In genomic region chr10:86376852-86377796, GRCh38 we compare ENCODE assay signal across 8 cellular contexts. TPM values are rescaled to one million over a fixed set of nuclear protein-coding genes. Genes with fewer than 3 reads are reported as not detected.
A peak's percentile ranks its signal among the peaks of the same experiment; 100 is the strongest.
DNase-seq lines count a peak whose midpoint lies in the region; ATAC-seq and TF ChIP-seq lines count a peak whose summit lies in the region.

No MANE protein-coding gene starts in this region.

- peaks cover 44 to 48% of the 10 kb centered on the region in 2 donors for H3K27me3 Mint-ChIP-seq in T-cell

- POLR2A ChIA-PET in T-cell (lab: Charles Lee): no interaction called here

- ATAC-seq in GM21723 (IDR thresholded peaks at IDR 0.05; ENCODE audit: unreplicated experiment) (peak; percentile 99), T-cell (replicated peaks in 1 of 4) (peak; percentile 88 to 97 (median 94)), right cardiac atrium (peak; percentile 82 to 93)

- H3K27me3 ChIP-seq in GM06990 (replicated peaks; ENCODE audit: control insufficient read depth, insufficient read depth, low read length) (no peaks in the 10 kb centered on the region; the same call in 1 of the 2 replicates), adrenal gland (peaks cover 22% of the 10 kb centered on the region), right cardiac atrium (ENCODE audit: control insufficient read depth, insufficient read depth) (peaks cover 3% of the 10 kb centered on the region), skeletal muscle satellite cell (ENCODE audit: control insufficient read depth, insufficient read depth, low read length) (peaks cover 71% of the 10 kb centered on the region)

- H3K4me3 ChIP-seq in GM06990 (replicated peaks; ENCODE audit: low read depth, low read length) (no peak overlapping the region), adrenal gland (peak overlapping the region in 1 of 4 donors; percentile 10), right cardiac atrium (ENCODE audit: low read length) (no peak overlapping the region), skeletal muscle satellite cell (ENCODE audit: low read length) (peak overlapping the region; percentile 53)

- H3K27ac Mint-ChIP-seq in T-cell: no peak overlapping the region

- H3K36me3 Mint-ChIP-seq in T-cell: no peaks in the 10 kb centered on the region

- WGBS in adrenal gland, 4 donors: 15 to 40% (median 25%) methylated on average over 32 to 68 of the region's 68 CpGs
- 16% methylated on average over 68 of the region's 68 CpGs for WGBS in right cardiac atrium

- no peak for TF ChIP-seq POLR2A in adrenal gland (IDR thresholded peaks at IDR 0.05)

- intact Hi-C loops in adrenal gland (cut with DNase I): loop anchor here in 1 of 2 donors (5.0 to 10.0 kb wide), 4 partner anchors 275 to 1835 kb away; no protein-coding TSS in a partner anchor
- intact Hi-C loops in right cardiac atrium (cut with DNase I): loop anchor here in 3 of 4 donors (5.0 to 10.0 kb wide), 5 partner anchors 382 to 1832 kb away; no protein-coding TSS in a partner anchor

- TF ChIP-seq CTCF in GM06990 (IDR thresholded peaks at IDR 0.05; ENCODE audit: insufficient read depth, low read length, poor library complexity, severe bottlenecking) (peak; percentile 71), adrenal gland (IDR thresholded peaks at IDR 0.05) (peak; percentile 68 to 100 (median 90))

- peak overlapping the region; percentile 82 for H3K4me2 ChIP-seq in skeletal muscle satellite cell (ENCODE audit: low read length)

- H3K9me3 Mint-ChIP-seq in T-cell: no peaks in the 10 kb centered on the region

- H3K4me1 Mint-ChIP-seq in T-cell: peaks cover 0 to 2% (median 0%) of the 10 kb centered on the region in 3 donors

- H3K4me3 Mint-ChIP-seq in T-cell: peak overlapping the region in 1 of 3 donors; percentile 40

- H3K36me3 ChIP-seq in GM06990 (ENCODE audit: control insufficient read depth, insufficient read depth, low read length) (no peaks in the 10 kb centered on the region), adrenal gland (replicated peaks in 1 of 2) (no peaks in the 10 kb centered on the region), skeletal muscle satellite cell (ENCODE audit: insufficient read depth, low read length) (no peaks in the 10 kb centered on the region)

- H3K4me1 ChIP-seq in adrenal gland (replicated peaks in 1 of 2): peaks cover 0 to 3% of the 10 kb centered on the region in 2 donors
- H3K4me1 ChIP-seq in right cardiac atrium (ENCODE audit: control insufficient read depth, insufficient read depth, low read length): no peaks in the 10 kb centered on the region
- H3K4me1 ChIP-seq in skeletal muscle satellite cell (ENCODE audit: control insufficient read depth, insufficient read depth, low read length): peaks cover 4% of the 10 kb centered on the region

- CTCF ChIA-PET in T-cell (lab: Charles Lee): interaction anchor here in 1 of 2 donors (0.5 to 1.2 kb wide), 6 partner anchors 10 to 1837 kb away, joined by 3 to 5 read pairs (median 3); no protein-coding TSS in a partner anchor

- DNase-seq in GM06990 (ENCODE audit: extremely low read depth, insufficient read length) (peak; percentile 79), HuH-7.5 (ENCODE audit: low spot score) (peak; percentile 87), T-cell (peak; percentile 37 to 87 (median 70)), adrenal gland (peak; percentile 52 to 86 (median 77)), right cardiac atrium (peak; percentile 75 to 89 (median 88)), NCI-H128 (lab: John Stamatoyannopoulos, UW; ENCODE audit: unreplicated experiment) (no peak)

- no peak overlapping the region for H3K27ac ChIP-seq in adrenal gland
- H3K27ac ChIP-seq in right cardiac atrium (ENCODE audit: low read length): no peak overlapping the region

- no peaks in the 10 kb centered on the region for H3K9me3 ChIP-seq in adrenal gland (replicated peaks in 1 of 3)
- no peaks in the 10 kb centered on the region for H3K9me3 ChIP-seq in right cardiac atrium (ENCODE audit: control insufficient read depth, low read length)
- H3K9me3 ChIP-seq in skeletal muscle satellite cell (replicated peaks; ENCODE audit: low read length): no peaks in the 10 kb centered on the region

- H3K9ac ChIP-seq in skeletal muscle satellite cell (ENCODE audit: low read depth, low read length): no peak overlapping the region

RNA-seq across cellular contexts. Expression of gene GRID1, which starts 10.5 kb away (rescaled TPM):
- total RNA-seq in T-cell (under 1 TPM in 1 of 5 donors, not detected in 4; 0.68 TPM), adrenal gland (1 to 10 TPM; 2.4 to 8.0 (median 4.0) TPM), right cardiac atrium (1 to 10 TPM in 1 of 4 donors, under 1 TPM in 3; 0.06 to 1.8 (median 0.34) TPM)
- polyA plus RNA-seq in adrenal gland (1 to 10 TPM; 2.2 to 5.6 (median 5.1) TPM), right cardiac atrium (0.29 TPM)
- total RNA-seq in skeletal muscle satellite cell (2012; rRNA removed): under 0.01 TPM in 1 of 2 replicates, not detected in the other
